Comparison of ENCODE assay signal across 2 cellular contexts in the genomic region with DNA sequence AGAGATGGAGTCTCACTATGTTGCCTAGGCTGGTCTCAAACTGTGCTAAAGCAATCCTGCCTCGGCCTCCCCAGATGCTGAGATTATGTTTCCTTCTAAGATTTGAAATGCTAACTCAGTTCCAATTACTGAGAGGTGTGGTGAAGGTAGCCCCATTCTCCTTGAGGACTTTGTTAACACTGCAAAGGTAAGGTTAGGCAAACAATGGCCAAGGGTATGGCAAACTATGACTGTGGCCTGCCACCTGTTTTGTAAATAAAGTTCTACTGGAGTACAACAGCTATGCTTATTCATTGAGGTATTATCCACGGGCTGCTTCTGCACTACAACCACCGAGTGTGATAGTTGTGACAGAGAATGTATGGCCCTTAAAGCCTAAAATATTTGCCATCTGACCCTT.
TF ChIP-seq lines count a peak whose summit lies in the region.

No MANE protein-coding gene starts in this region.

TF ChIP-seq in HepG2, 621 proteins besides CTCF, POLR2A, EP300 and RAD21:
- TF ChIP-seq RBFOX2 (IDR thresholded peaks at IDR 0.05; ENCODE audit: low read depth, low read length): peak; percentile 43; the same call in 1 of the 2 replicates
- TF ChIP-seq, protein P1, sequence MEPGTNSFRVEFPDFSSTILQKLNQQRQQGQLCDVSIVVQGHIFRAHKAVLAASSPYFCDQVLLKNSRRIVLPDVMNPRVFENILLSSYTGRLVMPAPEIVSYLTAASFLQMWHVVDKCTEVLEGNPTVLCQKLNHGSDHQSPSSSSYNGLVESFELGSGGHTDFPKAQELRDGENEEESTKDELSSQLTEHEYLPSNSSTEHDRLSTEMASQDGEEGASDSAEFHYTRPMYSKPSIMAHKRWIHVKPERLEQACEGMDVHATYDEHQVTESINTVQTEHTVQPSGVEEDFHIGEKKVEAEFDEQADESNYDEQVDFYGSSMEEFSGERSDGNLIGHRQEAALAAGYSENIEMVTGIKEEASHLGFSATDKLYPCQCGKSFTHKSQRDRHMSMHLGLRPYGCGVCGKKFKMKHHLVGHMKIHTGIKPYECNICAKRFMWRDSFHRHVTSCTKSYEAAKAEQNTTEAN (CRISPR knock-in tag; conservative IDR thresholded peaks at IDR 0.05): no peak

TF ChIP-seq in endothelial cell of umbilical vein, 7 proteins besides CTCF, POLR2A, EP300 and RAD21:
- no peak for TF ChIP-seq POLR2AphosphoS5 (IDR thresholded peaks at IDR 0.05; ENCODE audit: insufficient read depth, low read depth, low read length)
